Comparison of ENCODE assay signal across 19 cellular contexts in genomic region chr6:137849709-137850093, GRCh38. TPM values are rescaled to one million over a fixed set of nuclear protein-coding genes. Genes with fewer than 3 reads are reported as not detected.
DNase-seq lines count a peak whose midpoint lies in the region; ATAC-seq, FAIRE-seq and TF ChIP-seq lines count a peak whose summit lies in the region.
"Had no signal": no experiment of that assay in that cellular context is flagged by ENCODE, and none has a peak within 500 bp of the region (broad histone marks: within the 10 kb centered on the region; RNA-seq: fewer than 3 reads in every experiment).

No MANE protein-coding gene starts in this region.

- H3K36me3 ChIP-seq in uterus = no peaks in the 10 kb centered on the region

- H3K4me3 ChIP-seq in uterus = no peak overlapping the region

- no peak for ATAC-seq in activated CD8-positive, alpha-beta T cell treated with anti-CD3 and anti-CD28 coated beads, Interleukin-2, amount 10 ng/mL, durations not matched to agents 7 days and 5 days
- ATAC-seq in HG03521 (IDR thresholded peaks at IDR 0.05; ENCODE audit: unreplicated experiment) = no peak
- ATAC-seq: naive thymus-derived CD8-positive, alpha-beta T cell; PC-3 had no signal

- no peaks in the 10 kb centered on the region for H3K27me3 Mint-ChIP-seq in activated CD8-positive, alpha-beta T cell treated with anti-CD3 and anti-CD28 coated beads, Interleukin-2, amount 10 ng/mL, durations not matched to agents 7 days and 5 days (ENCODE audit: low read depth)
- no peaks in the 10 kb centered on the region for H3K27me3 Mint-ChIP-seq in mesothelial cell of epicardium (ENCODE audit: low read depth)
- H3K27me3 Mint-ChIP-seq: activated naive CD8-positive, alpha-beta T cell; CD4-positive, alpha-beta memory T cell; naive thymus-derived CD8-positive, alpha-beta T cell; type B pancreatic cell had no signal

- no peak overlapping the region for H3K27ac ChIP-seq in uterus

- H3K27ac Mint-ChIP-seq in activated CD8-positive, alpha-beta T cell treated with anti-CD3 and anti-CD28 coated beads, Interleukin-2, amount 10 ng/mL, durations not matched to agents 7 days and 5 days = no peak overlapping the region
- peak overlapping the region; percentile 7 for H3K27ac Mint-ChIP-seq in mesothelial cell of epicardium
- H3K27ac Mint-ChIP-seq: activated naive CD8-positive, alpha-beta T cell; type B pancreatic cell had no signal

- TF ChIP-seq CTCF in mesothelial cell of epicardium (IDR thresholded peaks at IDR 0.05; ENCODE audit: unreplicated experiment) (no peak), uterus (IDR thresholded peaks at IDR 0.05) (no peak)

- no peaks in the 10 kb centered on the region for H3K4me1 Mint-ChIP-seq in activated CD8-positive, alpha-beta T cell treated with anti-CD3 and anti-CD28 coated beads, Interleukin-2, amount 10 ng/mL, durations not matched to agents 7 days and 5 days (ENCODE audit: low read depth)
- peaks cover 13% of the 10 kb centered on the region for H3K4me1 Mint-ChIP-seq in mesothelial cell of epicardium
- H3K4me1 Mint-ChIP-seq: CD4-positive, alpha-beta memory T cell had no signal

- no peak for TF ChIP-seq POLR2A in GM12891 (IDR thresholded peaks at IDR 0.05; ENCODE audit: low read depth, low read length)
- no peak for TF ChIP-seq POLR2A in uterus (IDR thresholded peaks at IDR 0.05)

- H3K36me3 Mint-ChIP-seq in activated CD8-positive, alpha-beta T cell treated with anti-CD3 and anti-CD28 coated beads, Interleukin-2, amount 10 ng/mL, durations not matched to agents 7 days and 5 days (ENCODE audit: low read depth) = no peaks in the 10 kb centered on the region
- no peaks in the 10 kb centered on the region for H3K36me3 Mint-ChIP-seq in mesothelial cell of epicardium
- H3K36me3 Mint-ChIP-seq: naive thymus-derived CD8-positive, alpha-beta T cell; type B pancreatic cell had no signal

- peak; percentile 33 for FAIRE-seq in GM12891 (lab: Jason Lieb, UNC)
- FAIRE-seq: H1 had no signal

- no peak overlapping the region for H3K4me3 Mint-ChIP-seq in activated CD8-positive, alpha-beta T cell treated with anti-CD3 and anti-CD28 coated beads, Interleukin-2, amount 10 ng/mL, durations not matched to agents 7 days and 5 days
- no peak overlapping the region for H3K4me3 Mint-ChIP-seq in mesothelial cell of epicardium
- H3K4me3 Mint-ChIP-seq: activated naive CD8-positive, alpha-beta T cell; CD4-positive, alpha-beta memory T cell; naive thymus-derived CD8-positive, alpha-beta T cell; type B pancreatic cell had no signal

- H3K9me3 Mint-ChIP-seq in activated CD8-positive, alpha-beta T cell treated with anti-CD3 and anti-CD28 coated beads, Interleukin-2, amount 10 ng/mL, durations not matched to agents 7 days and 5 days (ENCODE audit: insufficient read depth) = no peaks in the 10 kb centered on the region
- no peaks in the 10 kb centered on the region for H3K9me3 Mint-ChIP-seq in mesothelial cell of epicardium
- H3K9me3 Mint-ChIP-seq: CD4-positive, alpha-beta memory T cell; naive thymus-derived CD8-positive, alpha-beta T cell; type B pancreatic cell had no signal

- POLR2A ChIA-PET in activated CD8-positive, alpha-beta T cell treated with anti-CD3 and anti-CD28 coated beads, Interleukin-2, amount 10 ng/mL, durations not matched to agents 7 days and 5 days (lab: Charles Lee) = no interaction called here

- no peaks in the 10 kb centered on the region for H3K9me3 ChIP-seq in uterus
- H3K9me3 ChIP-seq: SK-N-SH had no signal

- CTCF ChIA-PET in activated CD8-positive, alpha-beta T cell treated with anti-CD3 and anti-CD28 coated beads, Interleukin-2, amount 10 ng/mL, durations not matched to agents 7 days and 5 days (lab: Charles Lee) = interaction anchor here (1.3 kb wide), 1 partner anchor 17 kb away, joined by 5 read pairs; the partner anchor contains the start of gene TNFAIP3

- H3K4me1 ChIP-seq in uterus = no peaks in the 10 kb centered on the region

- no peaks in the 10 kb centered on the region for H3K27me3 ChIP-seq in uterus

- peak; percentile 62 for DNase-seq in activated CD4-positive, alpha-beta T cell treated with anti-CD3 and anti-CD28 coated beads for 48 hours
- DNase-seq in activated CD4-positive, alpha-beta T cell treated with anti-CD3 and anti-CD28 coated beads, Interleukin-2, amount 50 U/mL, for 4 hours = no peak
- DNase-seq in GM12891 (ENCODE audit: insufficient read length, low spot score) (no peak), mesothelial cell of epicardium (ENCODE audit: low spot score in 2 of 2, unreplicated experiment in 2 of 2) (no peak), uterus (no peak), NCI-H1417 (lab: John Stamatoyannopoulos, UW) (no peak)
- DNase-seq in activated CD8-positive, alpha-beta T cell treated with anti-CD3 and anti-CD28 coated beads, Interleukin-2, amount 10 ng/mL, durations not matched to agents 7 days and 5 days = peak; percentile 9
- DNase-seq: activated CD8-positive, alpha-beta memory T cell treated with anti-CD3 and anti-CD28 coated beads for 24 hours; CD4-positive, alpha-beta memory T cell; central memory CD4-positive, alpha-beta T cell; naive thymus-derived CD8-positive, alpha-beta T cell; NCI-H1694 treated with DMSO at 0.1 percent for 48 hours; NCI-H524; PC-3; SK-N-SH had no signal

- intact Hi-C loops in uterus (cut with DNase I; ENCODE audit: low total_unique reads) = no loop called here

TF ChIP-seq in GM12891, 5 proteins besides CTCF, POLR2A, EP300 and RAD21:
- no peak for TF ChIP-seq POLR2AphosphoS5 (IDR thresholded peaks at IDR 0.05; ENCODE audit: low read depth, low read length)

RNA-seq across cellular contexts. Expression of gene TNFAIP3, which starts 17.4 kb away (rescaled TPM):
- 120 TPM for polyA plus RNA-seq in GM12891 (2012; ENCODE audit: low read depth, missing spikeins)
- 10 to 100 TPM; 29.6 to 34.5 TPM for total RNA-seq in activated CD8-positive, alpha-beta T cell treated with anti-CD3 and anti-CD28 coated beads, Interleukin-2, amount 10 ng/mL, durations not matched to agents 7 days and 5 days
- total RNA-seq in mesothelial cell of epicardium (64.0 to 76.2 TPM (median 68.9 TPM) in 3 replicates), uterus (10 to 100 TPM; 14.4 to 36.2 (median 19.6) TPM)

Comparison
In these comparisons a context has a peak if more than half of its experiments do, and no peak if none do; other contexts are left out.
1. DNase-seq: peak in activated CD4-positive, alpha-beta T cell treated with anti-CD3 and anti-CD28 coated beads for 48 hours (single experiment) and activated CD8-positive, alpha-beta T cell treated with anti-CD3 and anti-CD28 coated beads, Interleukin-2, amount 10 ng/mL, durations not matched to agents 7 days and 5 days (single experiment); none in activated CD4-positive, alpha-beta T cell treated with anti-CD3 and anti-CD28 coated beads, Interleukin-2, amount 50 U/mL, for 4 hours (0 of 2), GM12891 (single experiment), mesothelial cell of epicardium (0 of 2), uterus (0 of 2) and NCI-H1417 (0 of 3).